1 cellular context compared by ENCODE assay signal in the genomic region with DNA sequence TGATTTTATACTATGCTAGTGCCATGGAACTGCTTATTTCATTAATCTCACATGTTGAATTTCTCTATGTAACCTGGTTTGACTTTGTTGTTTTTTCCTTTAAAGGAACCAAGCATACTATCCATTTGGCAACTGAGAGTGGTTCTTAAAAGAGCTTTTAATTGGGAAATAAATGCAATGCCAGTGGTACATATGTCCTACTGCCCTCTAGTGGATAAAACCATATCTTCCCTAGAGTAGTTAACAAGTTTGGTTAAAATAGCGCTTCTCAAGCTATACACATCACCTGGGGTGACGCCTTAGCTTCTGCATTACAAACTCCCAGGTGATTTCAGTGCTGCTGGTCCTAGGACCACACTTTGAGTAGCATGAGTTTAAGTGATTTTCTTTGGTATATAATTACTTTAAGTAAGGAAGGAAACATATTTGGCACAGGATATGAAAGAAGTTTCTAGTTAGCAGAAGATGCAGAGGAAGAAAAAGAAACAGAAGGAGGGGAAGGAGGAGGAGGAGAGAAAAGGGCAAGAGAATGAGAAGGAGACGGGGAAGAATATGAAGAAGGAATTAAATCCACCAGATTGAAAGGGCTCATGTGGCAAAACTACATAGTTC.
TF ChIP-seq lines count a peak whose summit lies in the region.

No MANE protein-coding gene starts in this region.

TF ChIP-seq in SK-N-SH treated with all-trans-retinoic acid at 6 μM for 48 hours, 23 proteins besides CTCF, POLR2A, EP300 and RAD21 (continued from another document):
- TF ChIP-seq, protein P1, sequence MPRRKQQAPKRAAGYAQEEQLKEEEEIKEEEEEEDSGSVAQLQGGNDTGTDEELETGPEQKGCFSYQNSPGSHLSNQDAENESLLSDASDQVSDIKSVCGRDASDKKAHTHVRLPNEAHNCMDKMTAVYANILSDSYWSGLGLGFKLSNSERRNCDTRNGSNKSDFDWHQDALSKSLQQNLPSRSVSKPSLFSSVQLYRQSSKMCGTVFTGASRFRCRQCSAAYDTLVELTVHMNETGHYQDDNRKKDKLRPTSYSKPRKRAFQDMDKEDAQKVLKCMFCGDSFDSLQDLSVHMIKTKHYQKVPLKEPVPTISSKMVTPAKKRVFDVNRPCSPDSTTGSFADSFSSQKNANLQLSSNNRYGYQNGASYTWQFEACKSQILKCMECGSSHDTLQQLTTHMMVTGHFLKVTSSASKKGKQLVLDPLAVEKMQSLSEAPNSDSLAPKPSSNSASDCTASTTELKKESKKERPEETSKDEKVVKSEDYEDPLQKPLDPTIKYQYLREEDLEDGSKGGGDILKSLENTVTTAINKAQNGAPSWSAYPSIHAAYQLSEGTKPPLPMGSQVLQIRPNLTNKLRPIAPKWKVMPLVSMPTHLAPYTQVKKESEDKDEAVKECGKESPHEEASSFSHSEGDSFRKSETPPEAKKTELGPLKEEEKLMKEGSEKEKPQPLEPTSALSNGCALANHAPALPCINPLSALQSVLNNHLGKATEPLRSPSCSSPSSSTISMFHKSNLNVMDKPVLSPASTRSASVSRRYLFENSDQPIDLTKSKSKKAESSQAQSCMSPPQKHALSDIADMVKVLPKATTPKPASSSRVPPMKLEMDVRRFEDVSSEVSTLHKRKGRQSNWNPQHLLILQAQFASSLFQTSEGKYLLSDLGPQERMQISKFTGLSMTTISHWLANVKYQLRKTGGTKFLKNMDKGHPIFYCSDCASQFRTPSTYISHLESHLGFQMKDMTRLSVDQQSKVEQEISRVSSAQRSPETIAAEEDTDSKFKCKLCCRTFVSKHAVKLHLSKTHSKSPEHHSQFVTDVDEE (CRISPR knock-in tag; IDR thresholded peaks at IDR 0.05), result no peak
- no peak for TF ChIP-seq ZNF70 (CRISPR knock-in tag; IDR thresholded peaks at IDR 0.05)
